Comparison of ENCODE assay signal across 8 cellular contexts in genomic region chr2:97748397-97748796, GRCh38. TPM values are rescaled to one million over a fixed set of nuclear protein-coding genes. Genes with fewer than 3 reads are reported as not detected.
DNase-seq lines count a peak whose midpoint lies in the region; ATAC-seq and TF ChIP-seq lines count a peak whose summit lies in the region.

No MANE protein-coding gene starts in this region.

- H3K27me3 ChIP-seq in WERI-Rb-1 (ENCODE audit: insufficient read depth, low read depth, severe bottlenecking) (no peaks in the 10 kb centered on the region), osteoblast (ENCODE audit: insufficient read depth, low read length) (no peaks in the 10 kb centered on the region)

- no peaks in the 10 kb centered on the region for H3K27me3 Mint-ChIP-seq in chondrocyte (ENCODE audit: low read depth)

- H3K27ac Mint-ChIP-seq in chondrocyte (ENCODE audit: unreplicated experiment), result peak overlapping the region; percentile 49

- peak; percentile 92 for TF ChIP-seq CTCF in WERI-Rb-1 (IDR thresholded peaks at IDR 0.05; ENCODE audit: low read depth, low read length)
- peak; percentile 49 for TF ChIP-seq CTCF in chondrocyte (IDR thresholded peaks at IDR 0.05)
- no peak for TF ChIP-seq CTCF in osteoblast (IDR thresholded peaks at IDR 0.05; ENCODE audit: extremely low read depth, low read depth, low read length)

- H3K36me3 ChIP-seq in WERI-Rb-1, result peaks cover 15% of the 10 kb centered on the region
- no peaks in the 10 kb centered on the region for H3K36me3 ChIP-seq in osteoblast (ENCODE audit: insufficient read depth, low read length)

- peaks cover 24% of the 10 kb centered on the region for H3K36me3 Mint-ChIP-seq in chondrocyte (ENCODE audit: low read depth)

- H3K4me1 Mint-ChIP-seq in chondrocyte (ENCODE audit: low read depth), result peaks cover 12% of the 10 kb centered on the region

- peak; percentile 50 for DNase-seq in DMS 273 treated with DMSO at 0.1 percent for 48 hours (lab: John Stamatoyannopoulos, UW)
- DNase-seq in WERI-Rb-1, result peak; percentile 95
- DNase-seq in chondrocyte (ENCODE audit: low spot score), result no peak
- peak; percentile 52 for DNase-seq in osteoblast (ENCODE audit: insufficient read length, low spot score, missing footprints)

- peak; percentile 33; the same call in 1 of the 2 replicates for TF ChIP-seq RAD21 in Ishikawa (IDR thresholded peaks at IDR 0.05; ENCODE audit: low read depth)

- H3K4me3 Mint-ChIP-seq in chondrocyte (ENCODE audit: unreplicated experiment), result no peak overlapping the region

- no peak for TF ChIP-seq EP300 in Ishikawa (IDR thresholded peaks at IDR 0.05; ENCODE audit: borderline replicate concordance)

- H3K4me3 ChIP-seq in WERI-Rb-1 (ENCODE audit: low read depth, low read length) (no peak overlapping the region), osteoblast (ENCODE audit: insufficient read depth, low read length) (no peak overlapping the region)

- H3K27ac ChIP-seq in WERI-Rb-1 (peak overlapping the region; percentile 70), osteoblast (ENCODE audit: low read depth, low read length) (no peak overlapping the region)

- peaks cover 10% of the 10 kb centered on the region for H3K4me1 ChIP-seq in osteoblast (ENCODE audit: insufficient read depth, low read length)

- H3K9me3 Mint-ChIP-seq in chondrocyte (ENCODE audit: low read depth), result no peaks in the 10 kb centered on the region

- H3K79me2 ChIP-seq in osteoblast (ENCODE audit: insufficient read depth, low read length), result no peaks in the 10 kb centered on the region

- H2AFZ ChIP-seq in osteoblast (ENCODE audit: low read length), result no peak overlapping the region

- H3K9me3 ChIP-seq in WERI-Rb-1 (ENCODE audit: severe bottlenecking) (no peaks in the 10 kb centered on the region), osteoblast (ENCODE audit: low read depth, low read length) (no peaks in the 10 kb centered on the region)

- H3K4me2 ChIP-seq in osteoblast (ENCODE audit: insufficient read depth, low read length), result no peak overlapping the region

- no peaks in the 10 kb centered on the region for H4K20me1 ChIP-seq in osteoblast (ENCODE audit: insufficient read depth, low read length)

- ATAC-seq in GM21786 (IDR thresholded peaks at IDR 0.05; ENCODE audit: unreplicated experiment) (no peak), HG02571 (IDR thresholded peaks at IDR 0.05; ENCODE audit: unreplicated experiment) (no peak), HG02973 (IDR thresholded peaks at IDR 0.05; ENCODE audit: unreplicated experiment) (no peak)

TF ChIP-seq in Ishikawa, 13 proteins besides CTCF, POLR2A, EP300 and RAD21:
- TF ChIP-seq YY1 (IDR thresholded peaks at IDR 0.05; ENCODE audit: low read depth), result no peak

RNA-seq across cellular contexts. Expression of gene ZAP70, which starts 35.0 kb away (rescaled TPM):
- 0.37 to 0.41 TPM in 2 of 3 replicates, not detected in the other for total RNA-seq in chondrocyte
- under 0.01 TPM in 2 replicates for total RNA-seq in osteoblast
